Comparison of ENCODE assay signal across 9 cellular contexts in the genomic region with DNA sequence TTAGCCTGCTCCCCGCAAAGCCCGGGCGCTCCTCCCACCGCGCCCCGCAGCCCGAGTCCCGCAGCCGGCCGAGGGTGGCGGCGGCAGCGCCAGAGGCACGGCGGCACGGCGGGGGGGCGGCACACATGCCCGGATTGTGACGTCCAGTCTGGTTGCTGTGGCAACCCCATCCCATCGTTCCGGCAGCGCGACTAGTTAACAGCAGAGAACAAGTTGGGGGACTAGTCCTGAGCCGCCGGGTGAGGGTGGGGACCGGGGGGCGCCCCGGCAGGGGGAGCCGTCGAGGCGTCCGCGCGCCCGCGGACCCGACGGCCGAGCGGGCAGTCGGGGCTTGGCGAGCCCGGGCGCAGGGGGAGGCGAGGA. TPM values are rescaled to one million over a fixed set of nuclear protein-coding genes. Genes with fewer than 3 reads are reported as not detected.
DNase-seq lines count a peak whose midpoint lies in the region; ATAC-seq, FAIRE-seq and TF ChIP-seq lines count a peak whose summit lies in the region.
"Had no signal": no experiment of that assay in that cellular context is flagged by ENCODE, and none has a peak within 500 bp of the region (broad histone marks: within the 10 kb centered on the region; RNA-seq: fewer than 3 reads in every experiment).

CHD5 (minus strand) TSS at position 107 of the 363 bp plus-strand sequence. CDS start 298 bp downstream, outside the sequence.

- DNase-seq in A673 (ENCODE audit: low spot score) (peak; percentile 50), GM10248 (ENCODE audit: extremely low spot score) (no peak), mesenchymal stem cell (no peak), GM12891 (ENCODE audit: insufficient read length, low spot score) (no peak), HUDEP-2 (lab: John Stamatoyannopoulos, UW; ENCODE audit: unreplicated experiment in 76 of 76) (no peak)
- DNase-seq in activated T-cell treated with anti-CD3 and anti-CD28 coated beads, Interleukin-2, amount 50 U/mL, for 72 hours = no peak
- DNase-seq in NK-92 treated with Interleukin-12 subunit alpha and Interleukin-12 subunit beta, amount 100 ng/mL, for 24 hours (lab: John Stamatoyannopoulos, UW) = no peak

- no peaks in the 10 kb centered on the region for H3K36me3 Mint-ChIP-seq in activated T-cell treated with anti-CD3 and anti-CD28 coated beads, Interleukin-2, amount 50 U/mL, for 72 hours (ENCODE audit: insufficient read depth in 2 of 2)

- H3K14ac ChIP-seq in mesenchymal stem cell (ENCODE audit: low read length in 2 of 2) = peak within 1 kb of the TSS in 1 of 2 experiments; percentile 77

- H3K4me1 ChIP-seq in A673 (ENCODE audit: insufficient read depth, low read length, poor library complexity, severe bottlenecking) (peaks cover 7% of the 10 kb centered on the region), mesenchymal stem cell (ENCODE audit: control insufficient read depth, insufficient read depth, low read depth, low read length) (peaks cover 37% of the 10 kb centered on the region)

- no peak within 1 kb of the TSS for H3K9ac ChIP-seq in mesenchymal stem cell (ENCODE audit: low read length)

- WGBS in mesenchymal stem cell = 1% methylated on average over 28 of the region's 46 CpGs

- no peak within 1 kb of the TSS for H2AFZ ChIP-seq in mesenchymal stem cell (ENCODE audit: low read depth, low read length)

- POLR2A ChIA-PET in A673 (lab: Charles Lee; ENCODE audit: low non-redundant PET) (no interaction called here), GM10248 (lab: Yijun Ruan, JAX) (no interaction called here)

- H4K8ac ChIP-seq in mesenchymal stem cell (ENCODE audit: low read length) = no peak within 1 kb of the TSS

- H3K27ac Mint-ChIP-seq in activated T-cell treated with anti-CD3 and anti-CD28 coated beads, Interleukin-2, amount 50 U/mL, for 72 hours = no peak within 1 kb of the TSS

- TF ChIP-seq POLR2A in GM12891 (IDR thresholded peaks at IDR 0.05; ENCODE audit: low read depth, low read length) = no peak

- H3K4me1 Mint-ChIP-seq in activated T-cell treated with anti-CD3 and anti-CD28 coated beads, Interleukin-2, amount 50 U/mL, for 72 hours (ENCODE audit: low read depth) = peaks cover 28% of the 10 kb centered on the region

- CTCF ChIA-PET in A673 (lab: Charles Lee) (no interaction called here), GM10248 (lab: Yijun Ruan, JAX) (interaction anchor here (1.2 kb wide), 1 partner anchor 27 kb away, joined by 3 read pairs; no protein-coding TSS in a partner anchor)

- peak within 1 kb of the TSS; percentile 68 to 74 for H3K4me3 Mint-ChIP-seq in activated T-cell treated with anti-CD3 and anti-CD28 coated beads, Interleukin-2, amount 50 U/mL, for 72 hours

- no TSS peak for BruUV-seq in A673 (replicated peaks; lab: Mats Ljungman, UMichigan)

- H3K36me3 ChIP-seq in A673 (ENCODE audit: insufficient read depth, low read length, poor library complexity, severe bottlenecking) (peaks cover 2% of the 10 kb centered on the region), mesenchymal stem cell (ENCODE audit: control insufficient read depth in 1 of 2, insufficient read depth in 2 of 2, low read depth in 1 of 2, low read length in 2 of 2) (peaks cover 9 to 11% of the 10 kb centered on the region in 2 experiments)

- no peak within 1 kb of the TSS for H2BK12ac ChIP-seq in mesenchymal stem cell (ENCODE audit: low read length in 2 of 2)

- FAIRE-seq in GM12891 (lab: Jason Lieb, UNC) = no peak

- intact Hi-C loops in A673 (cut with micrococcal nuclease; ENCODE audit: unreplicated experiment) = loop anchor here (5.0 kb wide), 2 partner anchors 73 to 128 kb away; no protein-coding TSS in a partner anchor

- no peaks in the 10 kb centered on the region for H3K9me3 Mint-ChIP-seq in activated T-cell treated with anti-CD3 and anti-CD28 coated beads, Interleukin-2, amount 50 U/mL, for 72 hours

- ATAC-seq in activated T-cell treated with anti-CD3 and anti-CD28 coated beads, Interleukin-2, amount 50 U/mL, for 72 hours (replicated peaks in 1 of 2) = peak; percentile 26 to 28
- ATAC-seq in GM21447 (IDR thresholded peaks at IDR 0.05; ENCODE audit: unreplicated experiment) = no peak

- peaks cover 14% of the 10 kb centered on the region for H3K79me1 ChIP-seq in mesenchymal stem cell (replicated peaks; ENCODE audit: low read length, poor library complexity, severe bottlenecking)

- H3K4me3 ChIP-seq in A673 (ENCODE audit: low read depth, low read length, poor library complexity, severe bottlenecking) (peak within 1 kb of the TSS; percentile 37), mesenchymal stem cell (ENCODE audit: insufficient read depth in 1 of 2, low read depth in 1 of 2, low read length in 2 of 2) (peak within 1 kb of the TSS; percentile 41 to 42)

- H3K27me3 ChIP-seq in A673 (replicated peaks; ENCODE audit: insufficient read depth, low read depth, low read length, poor library complexity) = peaks cover 45% of the 10 kb centered on the region
- peaks cover 48 to 51% of the 10 kb centered on the region in 2 experiments for H3K27me3 ChIP-seq in mesenchymal stem cell (ENCODE audit: control insufficient read depth in 1 of 2, insufficient read depth in 1 of 2, low read length in 2 of 2)

- H3K27me3 Mint-ChIP-seq in activated T-cell treated with anti-CD3 and anti-CD28 coated beads, Interleukin-2, amount 50 U/mL, for 72 hours (ENCODE audit: low read depth) = peaks cover 47% of the 10 kb centered on the region

- H3K4me2 ChIP-seq in mesenchymal stem cell (ENCODE audit: low read length, poor library complexity, severe bottlenecking) = peak within 1 kb of the TSS; percentile 82

- no peak within 1 kb of the TSS for H4K91ac ChIP-seq in mesenchymal stem cell (ENCODE audit: low read length)

- H2BK120ac ChIP-seq in mesenchymal stem cell (ENCODE audit: low read depth, low read length) = no peak within 1 kb of the TSS

- no peak within 1 kb of the TSS for H3K18ac ChIP-seq in mesenchymal stem cell (ENCODE audit: low read depth in 1 of 2, low read length in 2 of 2)

- no peak within 1 kb of the TSS for H2BK15ac ChIP-seq in mesenchymal stem cell (ENCODE audit: low read depth, poor library complexity, severe bottlenecking)

- H2BK5ac ChIP-seq in mesenchymal stem cell (ENCODE audit: low read depth, low read length, poor library complexity, severe bottlenecking) = no peak within 1 kb of the TSS

- no peak within 1 kb of the TSS for H2AK5ac ChIP-seq in mesenchymal stem cell (ENCODE audit: low read length, severe bottlenecking)

- no peak within 1 kb of the TSS for H3K4ac ChIP-seq in mesenchymal stem cell (ENCODE audit: low read depth in 1 of 2, low read length in 2 of 2)

- TF ChIP-seq CTCF in A673 (conservative IDR thresholded peaks at IDR 0.05; ENCODE audit: low read depth, low read length) = 0 out of 2 replicates have a peak, but pooled peaks have one; percentile 22
- TF ChIP-seq CTCF in GM10248 (IDR thresholded peaks at IDR 0.05; ENCODE audit: control extremely low read depth, extremely low read depth, low read depth, missing control alignments) = peak; percentile 14

- H3K9me3 ChIP-seq in A673 (ENCODE audit: low read depth, low read length, poor library complexity, severe bottlenecking) = no peaks in the 10 kb centered on the region
- H3K9me3 ChIP-seq in mesenchymal stem cell (ENCODE audit: control insufficient read depth, low read length) = peaks cover 4% of the 10 kb centered on the region

- H3K27ac ChIP-seq in A673 (ENCODE audit: low read depth, low read length, poor library complexity, severe bottlenecking) = no peak within 1 kb of the TSS
- no peak within 1 kb of the TSS for H3K27ac ChIP-seq in mesenchymal stem cell (ENCODE audit: low read length, poor library complexity, severe bottlenecking)

- peak within 1 kb of the TSS in 1 of 2 experiments; percentile 89 for H3K23ac ChIP-seq in mesenchymal stem cell (ENCODE audit: low read length in 2 of 2)

TF ChIP-seq in GM12891, 5 proteins besides CTCF, POLR2A, EP300 and RAD21:
- TF ChIP-seq SPI1 (IDR thresholded peaks at IDR 0.05; ENCODE audit: low read depth, low read length) (no peak), TAF1 (IDR thresholded peaks at IDR 0.05; ENCODE audit: low read depth, low read length) (no peak), POU2F2 (IDR thresholded peaks at IDR 0.05; ENCODE audit: low read depth, low read length) (no peak), PAX5 (IDR thresholded peaks at IDR 0.05; ENCODE audit: insufficient read depth, low read length, severe bottlenecking) (no peak), POLR2AphosphoS5 (IDR thresholded peaks at IDR 0.05; ENCODE audit: low read depth, low read length) (no peak)

RNA-seq across cellular contexts. Expression of gene CHD5, which starts in this region (rescaled TPM):
- 0.22 and 0.58 TPM in 2 replicates for total RNA-seq in A673 (2021)
- under 1 TPM; 0.16 to 0.31 TPM for total RNA-seq in activated T-cell treated with anti-CD3 and anti-CD28 coated beads, Interleukin-2, amount 50 U/mL, for 72 hours
- polyA plus RNA-seq in mesenchymal stem cell (2013, experiment 1 of 2) = 0.22 TPM
- polyA plus RNA-seq in mesenchymal stem cell (2013, experiment 2 of 2) = 0.04 TPM
- polyA plus RNA-seq in GM12891 (2012; ENCODE audit: low read depth, missing spikeins) = 0.23 TPM
- polyA plus RNA-seq: liver had no signal

Comparison
In these comparisons a context has a peak if more than half of its experiments do, and no peak if none do; other contexts are left out.
1. Peak in DNase-seq and H3K4me3 ChIP-seq in A673; RNA of the gene not detected or under 1 TPM.
2. Peak in ATAC-seq in activated T-cell treated with anti-CD3 and anti-CD28 coated beads, Interleukin-2, amount 50 U/mL, for 72 hours; RNA of the gene not detected or under 1 TPM.